ENCODE assay signal across 8 cellular contexts in genomic region chr2:227406177-227407031, GRCh38. TPM values are rescaled to one million over a fixed set of nuclear protein-coding genes. Genes with fewer than 3 reads are reported as not detected.
DNase-seq lines count a peak whose midpoint lies in the region; ATAC-seq, FAIRE-seq and TF ChIP-seq lines count a peak whose summit lies in the region.

No MANE protein-coding gene starts in this region.

- no peaks in the 10 kb centered on the region for H3K9me3 Mint-ChIP-seq in CD8-positive, alpha-beta T cell

- peak overlapping the region in 1 of 2 experiments; percentile 84 for H3K18ac ChIP-seq in mesenchymal stem cell (ENCODE audit: low read depth in 1 of 2, low read length in 2 of 2)

- peak overlapping the region; percentile 42 to 43 for H2BK12ac ChIP-seq in mesenchymal stem cell (ENCODE audit: low read length in 2 of 2)

- CTCF ChIA-PET in CD8-positive, alpha-beta T cell (lab: Charles Lee): interaction anchor here (0.9 to 1.8 kb wide), 3 partner anchors 9 to 406 kb away, joined by 3 to 8 read pairs (median 4); no protein-coding TSS in a partner anchor
- CTCF ChIA-PET in endothelial cell of umbilical vein (lab: Charles Lee): interaction anchor here (0.6 to 3.8 kb wide), 35 partner anchors 10 to 1741 kb away, joined by 3 to 139 read pairs (median 4); no protein-coding TSS in a partner anchor

- H3K27ac ChIP-seq in CD8-positive, alpha-beta T cell (ENCODE audit: low read depth, low read length): no peak overlapping the region
- H3K27ac ChIP-seq in SJCRH30 (peak overlapping the region; percentile 42), endothelial cell of umbilical vein (ENCODE audit: insufficient read depth, low read depth, low read length) (peak overlapping the region; percentile 85), mesenchymal stem cell (ENCODE audit: low read length, poor library complexity, severe bottlenecking) (peak overlapping the region; percentile 77), upper lobe of right lung (peak overlapping the region; percentile 65)

- H3K4me2 ChIP-seq in Loucy (ENCODE audit: low read depth, low read length, poor library complexity, severe bottlenecking) (peak overlapping the region; percentile 32), endothelial cell of umbilical vein (ENCODE audit: insufficient read depth, low read length) (peak overlapping the region; percentile 25), mesenchymal stem cell (ENCODE audit: low read length, poor library complexity, severe bottlenecking) (no peak overlapping the region)

- peak overlapping the region in 1 of 2 experiments; percentile 82 for H3K4ac ChIP-seq in mesenchymal stem cell (ENCODE audit: low read depth in 1 of 2, low read length in 2 of 2)

- H2AFZ ChIP-seq in Loucy (ENCODE audit: low read length): peak overlapping the region; percentile 49
- H2AFZ ChIP-seq in endothelial cell of umbilical vein (ENCODE audit: low read depth, low read length): peak overlapping the region; percentile 70
- no peak overlapping the region for H2AFZ ChIP-seq in mesenchymal stem cell (ENCODE audit: low read depth, low read length)

- H4K20me1 ChIP-seq in Loucy (ENCODE audit: insufficient read depth, low read length, poor library complexity, severe bottlenecking): no peaks in the 10 kb centered on the region
- H4K20me1 ChIP-seq in endothelial cell of umbilical vein (replicated peaks; ENCODE audit: control insufficient read depth, extremely low read depth, insufficient read depth, low read length): no peaks in the 10 kb centered on the region

- H4K8ac ChIP-seq in mesenchymal stem cell (ENCODE audit: low read length): peak overlapping the region; percentile 59

- H3K4me3 Mint-ChIP-seq in CD8-positive, alpha-beta T cell: no peak overlapping the region

- H3K27me3 ChIP-seq in CD8-positive, alpha-beta T cell (ENCODE audit: insufficient read depth, low read length): no peaks in the 10 kb centered on the region
- H3K27me3 ChIP-seq in Loucy (ENCODE audit: insufficient read depth, low read length, poor library complexity, severe bottlenecking) (no peaks in the 10 kb centered on the region), SJCRH30 (no peaks in the 10 kb centered on the region), endothelial cell of umbilical vein (ENCODE audit: control insufficient read depth in 2 of 2, insufficient read depth in 2 of 2, low read length in 2 of 2) (no peaks in the 10 kb centered on the region), mesenchymal stem cell (ENCODE audit: control insufficient read depth in 1 of 2, insufficient read depth in 1 of 2, low read length in 2 of 2) (no peaks in the 10 kb centered on the region), upper lobe of right lung (no peaks in the 10 kb centered on the region)

- peak overlapping the region; percentile 61 for H3K27ac Mint-ChIP-seq in CD8-positive, alpha-beta T cell

- H3K36me3 Mint-ChIP-seq in CD8-positive, alpha-beta T cell: no peaks in the 10 kb centered on the region

- H3K9me3 ChIP-seq in CD8-positive, alpha-beta T cell (ENCODE audit: low read length): no peaks in the 10 kb centered on the region
- H3K9me3 ChIP-seq in Loucy (ENCODE audit: insufficient read depth, low read depth, low read length): no peaks in the 10 kb centered on the region
- no peaks in the 10 kb centered on the region for H3K9me3 ChIP-seq in SJCRH30 (replicated peaks)
- H3K9me3 ChIP-seq in endothelial cell of umbilical vein (replicated peaks; ENCODE audit: control insufficient read depth, insufficient read depth, low read length): no peaks in the 10 kb centered on the region
- no peaks in the 10 kb centered on the region for H3K9me3 ChIP-seq in mesenchymal stem cell (ENCODE audit: control insufficient read depth, low read length)
- no peaks in the 10 kb centered on the region for H3K9me3 ChIP-seq in upper lobe of right lung

- ATAC-seq in CD8-positive, alpha-beta T cell: no peak
- ATAC-seq in upper lobe of right lung: peak; percentile 80

- H3K9ac ChIP-seq in Loucy (ENCODE audit: low read depth, low read length, poor library complexity, severe bottlenecking): no peak overlapping the region
- H3K9ac ChIP-seq in endothelial cell of umbilical vein (replicated peaks; ENCODE audit: extremely low read depth, insufficient read depth, low read length): peak overlapping the region; percentile 57
- H3K9ac ChIP-seq in mesenchymal stem cell (ENCODE audit: low read length): peak overlapping the region; percentile 88

- no peaks in the 10 kb centered on the region for H3K36me3 ChIP-seq in CD8-positive, alpha-beta T cell (ENCODE audit: insufficient read depth, low read length)
- H3K36me3 ChIP-seq in Loucy (ENCODE audit: insufficient read depth, low read length) (no peaks in the 10 kb centered on the region), SJCRH30 (no peaks in the 10 kb centered on the region), endothelial cell of umbilical vein (ENCODE audit: control insufficient read depth in 2 of 2, extremely low read depth in 1 of 2, insufficient read depth in 2 of 2, low read length in 2 of 2) (no peaks in the 10 kb centered on the region), mesenchymal stem cell (ENCODE audit: control insufficient read depth in 1 of 2, insufficient read depth in 2 of 2, low read depth in 1 of 2, low read length in 2 of 2) (no peaks in the 10 kb centered on the region), upper lobe of right lung (no peaks in the 10 kb centered on the region)

- no peak overlapping the region for H2BK5ac ChIP-seq in mesenchymal stem cell (ENCODE audit: low read depth, low read length, poor library complexity, severe bottlenecking)

- DNase-seq in CD8-positive, alpha-beta T cell: no peak
- peak; percentile 49 for DNase-seq in GM20000 (ENCODE audit: low spot score)
- DNase-seq in SJCRH30: peak; percentile 79 to 98
- DNase-seq in endothelial cell of umbilical vein (ENCODE audit: low read depth, low spot score): peak; percentile 96
- peak; percentile 94 for DNase-seq in mesenchymal stem cell
- no peak for DNase-seq in upper lobe of right lung
- DNase-seq in activated effector memory CD4-positive, alpha-beta T cell treated with anti-CD3 and anti-CD28 coated beads, Interleukin-2, amount 50 U/mL, for 16 hours: no peak

- POLR2A ChIA-PET in CD8-positive, alpha-beta T cell (lab: Charles Lee): no interaction called here
- POLR2A ChIA-PET in endothelial cell of umbilical vein (lab: Charles Lee): interaction anchor here (0.5 to 1.4 kb wide), 3 partner anchors 9 to 360 kb away, joined by 3 to 5 read pairs (median 3); no protein-coding TSS in a partner anchor

- dilution Hi-C loops in endothelial cell of umbilical vein (cut with MboI; ENCODE audit: extremely low pct_ligation_motif_present, low sequenced_read_pairs): no loop called here

- peak; percentile 99 for FAIRE-seq in endothelial cell of umbilical vein (lab: Jason Lieb, UNC)

- intact Hi-C loops in CD8-positive, alpha-beta T cell (cut with DNase I, micrococcal nuclease): loop anchor here in 1 of 2 experiments (10.0 kb wide), 1 partner anchor 68 kb away; the partner anchor contains the start of gene AGFG1
- intact Hi-C loops in endothelial cell of umbilical vein (cut with micrococcal nuclease): loop anchor here (1.0 to 5.0 kb wide), 10 partner anchors 9 to 478 kb away; partner anchors contain the start of gene AGFG1
- intact Hi-C loops in upper lobe of right lung (cut with DNase I): no loop called here

- no peaks in the 10 kb centered on the region for H3K9me1 ChIP-seq in endothelial cell of umbilical vein (replicated peaks; ENCODE audit: control insufficient read depth, extremely low read depth, insufficient read depth, low read length)

- H3K79me1 ChIP-seq in mesenchymal stem cell (replicated peaks; ENCODE audit: low read length, poor library complexity, severe bottlenecking): no peaks in the 10 kb centered on the region

- WGBS in mesenchymal stem cell: 21% methylated on average over 7 of the region's 7 CpGs

- no peak overlapping the region for H2BK120ac ChIP-seq in mesenchymal stem cell (ENCODE audit: low read depth, low read length)

- peak overlapping the region in 1 of 2 experiments; percentile 59 for H3K14ac ChIP-seq in mesenchymal stem cell (ENCODE audit: low read length in 2 of 2)

- H3K4me3 ChIP-seq in CD8-positive, alpha-beta T cell (ENCODE audit: low read depth, low read length): no peak overlapping the region
- H3K4me3 ChIP-seq in Loucy (ENCODE audit: low read length, poor library complexity, severe bottlenecking) (no peak overlapping the region), SJCRH30 (peak overlapping the region; percentile 8; the same call in 1 of the 2 replicates), endothelial cell of umbilical vein (replicated peaks in 1 of 3; ENCODE audit: insufficient read depth in 1 of 3, low read depth in 1 of 3, low read length in 3 of 3) (no peak overlapping the region), mesenchymal stem cell (ENCODE audit: insufficient read depth in 1 of 2, low read depth in 1 of 2, low read length in 2 of 2) (peak overlapping the region in 1 of 2 experiments; percentile 53), upper lobe of right lung (no peak overlapping the region)

- TSS peak; percentile 93 for BruUV-seq in endothelial cell of umbilical vein (replicated peaks; lab: Mats Ljungman, UMichigan)

- H3F3A ChIP-seq in Loucy (ENCODE audit: low read depth): no peaks in the 10 kb centered on the region

- TF ChIP-seq POLR2A in endothelial cell of umbilical vein (IDR thresholded peaks at IDR 0.05; ENCODE audit: low read depth, low read length): peak; percentile 50

- H3K4me1 ChIP-seq in CD8-positive, alpha-beta T cell (ENCODE audit: insufficient read depth, low read length): peaks cover 35% of the 10 kb centered on the region
- H3K4me1 ChIP-seq in Loucy (ENCODE audit: insufficient read depth, low read length, poor library complexity, severe bottlenecking) (peaks cover 3% of the 10 kb centered on the region), SJCRH30 (peaks cover 15% of the 10 kb centered on the region), endothelial cell of umbilical vein (ENCODE audit: control insufficient read depth, extremely low read depth, insufficient read depth, low read length) (peaks cover 8% of the 10 kb centered on the region), mesenchymal stem cell (ENCODE audit: control insufficient read depth, insufficient read depth, low read depth, low read length) (peaks cover 2% of the 10 kb centered on the region), upper lobe of right lung (peaks cover 12% of the 10 kb centered on the region)

- no peak overlapping the region for H3K23ac ChIP-seq in mesenchymal stem cell (ENCODE audit: low read length in 2 of 2)

- no peak for TF ChIP-seq CTCF in CD8-positive, alpha-beta T cell (IDR thresholded peaks at IDR 0.05)
- TF ChIP-seq CTCF in GM20000 (IDR thresholded peaks at IDR 0.05; ENCODE audit: extremely low read depth, missing control alignments) (peak; percentile 72), Loucy (conservative IDR thresholded peaks at IDR 0.05; ENCODE audit: low read length) (peak; percentile 85), endothelial cell of umbilical vein (IDR thresholded peaks at IDR 0.05; ENCODE audit: extremely low read depth in 1 of 2, insufficient read depth in 1 of 2, low read depth in 1 of 2, low read length in 2 of 2) (peak; percentile 57 to 81), upper lobe of right lung (IDR thresholded peaks at IDR 0.05) (peak; percentile 70)

- H4K91ac ChIP-seq in mesenchymal stem cell (ENCODE audit: low read length): no peak overlapping the region

- peak overlapping the region; percentile 29 for H2BK15ac ChIP-seq in mesenchymal stem cell (ENCODE audit: low read depth, poor library complexity, severe bottlenecking)

- H2AK5ac ChIP-seq in mesenchymal stem cell (ENCODE audit: low read length, severe bottlenecking): peak overlapping the region; percentile 3

- H3K4me1 Mint-ChIP-seq in CD8-positive, alpha-beta T cell (ENCODE audit: low read depth): peaks cover 37% of the 10 kb centered on the region

- H3K9me2 ChIP-seq in Loucy (replicated peaks; ENCODE audit: low read depth, low read length): no peaks in the 10 kb centered on the region

- H3K79me2 ChIP-seq in Loucy (ENCODE audit: insufficient read depth, low read length) (no peaks in the 10 kb centered on the region), endothelial cell of umbilical vein (ENCODE audit: control insufficient read depth, insufficient read depth, low read length) (no peaks in the 10 kb centered on the region)

- H3K27me3 Mint-ChIP-seq in CD8-positive, alpha-beta T cell (ENCODE audit: low read depth): no peaks in the 10 kb centered on the region

RNA-seq across cellular contexts. Expression of gene SCYGR1, which starts 18.7 kb away (rescaled TPM):
- not detected for total RNA-seq in CD8-positive, alpha-beta T cell
- not detected in 2 replicates for total RNA-seq in SJCRH30 (2014; rRNA removed; shearing (Covaris generic))
- not detected in 2 replicates for total RNA-seq in endothelial cell of umbilical vein
- not detected in 2 replicates for polyA plus RNA-seq in endothelial cell of umbilical vein
- polyA plus RNA-seq in endothelial cell of umbilical vein (2011; cell fraction: cytosol; rRNA removed): not detected in 2 replicates
- polyA plus RNA-seq in endothelial cell of umbilical vein (2011; cell fraction: nucleus; rRNA removed): not detected in 2 replicates
- not detected in 2 replicates for polyA plus RNA-seq in endothelial cell of umbilical vein (2012)
- polyA minus RNA-seq in endothelial cell of umbilical vein: not detected in 2 replicates
- polyA minus RNA-seq in endothelial cell of umbilical vein (2011; cell fraction: cytosol; rRNA and poly(A)+ RNA removed): not detected
- not detected in 2 replicates for polyA minus RNA-seq in endothelial cell of umbilical vein (2011; cell fraction: nucleus; rRNA and poly(A)+ RNA removed)
- not detected for polyA plus RNA-seq in mesenchymal stem cell (2013, experiment 1 of 2)
- polyA plus RNA-seq in mesenchymal stem cell (2013, experiment 2 of 2): not detected
- not detected for total RNA-seq in upper lobe of right lung

RNA-seq across cellular contexts. Expression of gene TM4SF20, which starts 27.3 kb away (rescaled TPM):
- not detected for total RNA-seq in CD8-positive, alpha-beta T cell
- total RNA-seq in SJCRH30 (2014; rRNA removed; shearing (Covaris generic)): not detected in 2 replicates
- total RNA-seq in endothelial cell of umbilical vein: not detected in 2 replicates
- polyA plus RNA-seq in endothelial cell of umbilical vein: not detected in 2 replicates
- not detected in 2 replicates for polyA plus RNA-seq in endothelial cell of umbilical vein (2011; cell fraction: cytosol; rRNA removed)
- not detected in 2 replicates for polyA plus RNA-seq in endothelial cell of umbilical vein (2011; cell fraction: nucleus; rRNA removed)
- not detected in 2 replicates for polyA plus RNA-seq in endothelial cell of umbilical vein (2012)
- not detected in 2 replicates for polyA minus RNA-seq in endothelial cell of umbilical vein
- polyA minus RNA-seq in endothelial cell of umbilical vein (2011; cell fraction: cytosol; rRNA and poly(A)+ RNA removed): not detected
- polyA minus RNA-seq in endothelial cell of umbilical vein (2011; cell fraction: nucleus; rRNA and poly(A)+ RNA removed): not detected in 2 replicates
- not detected for polyA plus RNA-seq in mesenchymal stem cell (2013, experiment 1 of 2)
- polyA plus RNA-seq in mesenchymal stem cell (2013, experiment 2 of 2): not detected
- total RNA-seq in upper lobe of right lung: not detected

Comparison
In these comparisons a context has a peak if more than half of its experiments do, and no peak if none do; other contexts are left out.
1. DNase-seq: peak in GM20000 (single experiment), SJCRH30 (2 of 2), endothelial cell of umbilical vein (single experiment) and mesenchymal stem cell (single experiment); none in CD8-positive, alpha-beta T cell (0 of 7), upper lobe of right lung (single experiment) and activated effector memory CD4-positive, alpha-beta T cell treated with anti-CD3 and anti-CD28 coated beads, Interleukin-2, amount 50 U/mL, for 16 hours (single experiment).